ENCODE assay signal across 18 cellular contexts in genomic region chr5:149397530-149397929, GRCh38. TPM values are rescaled to one million over a fixed set of nuclear protein-coding genes. Genes with fewer than 3 reads are reported as not detected.
DNase-seq lines count a peak whose midpoint lies in the region; ATAC-seq and TF ChIP-seq lines count a peak whose summit lies in the region.
"Had no signal": no experiment of that assay in that cellular context is flagged by ENCODE, and none has a peak within 500 bp of the region (broad histone marks: within the 10 kb centered on the region; RNA-seq: fewer than 3 reads in every experiment).

No MANE protein-coding gene starts in this region.

- H3K4me1 ChIP-seq in gastrocnemius medialis (no peaks in the 10 kb centered on the region), Peyer's patch (no peaks in the 10 kb centered on the region), HAP-1 (no peaks in the 10 kb centered on the region)
- H3K4me1 ChIP-seq: spleen had no signal

- H3K9me3 ChIP-seq in gastrocnemius medialis (no peaks in the 10 kb centered on the region), Peyer's patch (no peaks in the 10 kb centered on the region), HAP-1 (no peaks in the 10 kb centered on the region)
- H3K9me3 ChIP-seq: esophagus squamous epithelium, SK-N-SH, spleen had no signal

- TF ChIP-seq CTCF in NB4 (IDR thresholded peaks at IDR 0.05; ENCODE audit: low read depth, low read length) = no peak
- TF ChIP-seq CTCF in gastrocnemius medialis (IDR thresholded peaks at IDR 0.05 in 4 of 5, conservative IDR thresholded peaks at IDR 0.05 in 1 of 5) = no peak
- TF ChIP-seq CTCF in Peyer's patch (IDR thresholded peaks at IDR 0.05) = no peak

- peak; percentile 44 to 63 for ATAC-seq in gastrocnemius medialis

- TF ChIP-seq POLR2A in NB4 (IDR thresholded peaks at IDR 0.05; ENCODE audit: extremely low read depth, insufficient read length) = no peak
- no peak for TF ChIP-seq POLR2A in gastrocnemius medialis (IDR thresholded peaks at IDR 0.05)
- no peak for TF ChIP-seq POLR2A in Peyer's patch (IDR thresholded peaks at IDR 0.05)

- DNase-seq in Daoy (ENCODE audit: low read depth) = peak; percentile 84
- peak; percentile 67 for DNase-seq in NB4 (ENCODE audit: low read depth)
- peak; percentile 96 for DNase-seq in fibroblast of the conjunctiva (ENCODE audit: low read depth)
- no peak for DNase-seq in gastrocnemius medialis
- no peak for DNase-seq in NCI-H2081 (lab: John Stamatoyannopoulos, UW)
- DNase-seq in Peyer's patch = no peak
- no peak for DNase-seq in AG08396 (ENCODE audit: low spot score)
- no peak for DNase-seq in HAP-1 (ENCODE audit: low spot score in 2 of 2)
- DNase-seq: activated CD4-positive, alpha-beta memory T cell treated with anti-CD3 and anti-CD28 coated beads for 36 hours; anterior cingulate cortex; C1 segment of cervical spinal cord; esophagus squamous epithelium; NCI-H1092 treated with DMSO at 0.1 percent for 48 hours; NCI-H345; SK-N-SH; spleen had no signal

- H3K36me3 ChIP-seq in gastrocnemius medialis = no peaks in the 10 kb centered on the region
- no peaks in the 10 kb centered on the region for H3K36me3 ChIP-seq in Peyer's patch
- H3K36me3 ChIP-seq in HAP-1 (replicated peaks) = no peaks in the 10 kb centered on the region
- H3K36me3 ChIP-seq: esophagus squamous epithelium, neural progenitor cell, spleen had no signal

- intact Hi-C loops in gastrocnemius medialis (cut with DNase I; ENCODE audit: low total_unique reads) = no loop called here

- in situ Hi-C loops in gastrocnemius medialis (cut with MboI; ENCODE audit: low sequenced_read_pairs in 4 of 4) (no loop called here), HAP-1 (cut with MboI; ENCODE audit: low sequenced_read_pairs) (no loop called here)

- H3K4me3 ChIP-seq in NB4 (ENCODE audit: low read depth, low read length) (no peak overlapping the region), gastrocnemius medialis (no peak overlapping the region), Peyer's patch (no peak overlapping the region), HAP-1 (no peak overlapping the region)
- H3K4me3 ChIP-seq: esophagus squamous epithelium, neural progenitor cell, spleen had no signal

- H3K27me3 ChIP-seq in gastrocnemius medialis (no peaks in the 10 kb centered on the region), Peyer's patch (no peaks in the 10 kb centered on the region), HAP-1 (ENCODE audit: low read depth) (no peaks in the 10 kb centered on the region)
- H3K27me3 ChIP-seq: esophagus squamous epithelium, neural progenitor cell, spleen had no signal

- H3K27ac ChIP-seq in gastrocnemius medialis = no peak overlapping the region
- no peak overlapping the region for H3K27ac ChIP-seq in Peyer's patch
- H3K27ac ChIP-seq: neural progenitor cell, spleen had no signal

RNA-seq across cellular contexts. Expression of gene IL17B, which starts 18.4 kb away (rescaled TPM):
- not detected in 2 replicates for total RNA-seq in Daoy (2014; rRNA removed; shearing (Covaris generic))
- total RNA-seq in gastrocnemius medialis (1 to 10 TPM in 1 of 4 donors, not detected in 3; 1.2 TPM), Peyer's patch (not detected)
- total RNA-seq: activated CD4-positive, alpha-beta memory T cell treated with anti-CD3 and anti-CD28 coated beads for 36 hours; activated T-helper 2 cell treated with anti-CD3 and anti-CD28 coated beads, Interferon-gamma antibody, Interleukin-2, Interleukin-4, amounts not matched to agents 10 μg/mL and 5 μg/mL and 100 μg/mL, durations not matched to agents 14 hours and 24 hours and 36 hours had no signal

RNA-seq across cellular contexts. Expression of gene PCYOX1L, which starts 39.7 kb away (rescaled TPM):
- total RNA-seq in Daoy (2014; rRNA removed; shearing (Covaris generic)) = 13.1 and 17.1 TPM in 2 replicates
- 1 to 10 TPM in 3 of 4 donors, under 1 TPM in 1; 0.29 to 1.5 (median 1.2) TPM for total RNA-seq in gastrocnemius medialis
- total RNA-seq in Peyer's patch = 10 to 100 TPM in 1 of 4 donors, 1 to 10 TPM in 3; 5.2 to 12.4 (median 6.3) TPM

RNA-seq across cellular contexts. Expression of gene GRPEL2, which starts 52.2 kb away (rescaled TPM):
- 30.7 and 33.4 TPM in 2 replicates for total RNA-seq in Daoy (2014; rRNA removed; shearing (Covaris generic))
- total RNA-seq in gastrocnemius medialis = 10 to 100 TPM in 2 of 4 donors, 1 to 10 TPM in 2; 7.8 to 13.3 (median 9.9) TPM
- 10 to 100 TPM in 2 of 4 donors, 1 to 10 TPM in 2; 6.3 to 19.0 (median 10.9) TPM for total RNA-seq in Peyer's patch

Comparison
In these comparisons a context has a peak if more than half of its experiments do, and no peak if none do; other contexts are left out.
1. DNase-seq: peak in Daoy (single experiment), NB4 (single experiment) and fibroblast of the conjunctiva (single experiment); none in gastrocnemius medialis (0 of 2), NCI-H2081 (0 of 2), Peyer's patch (0 of 3), AG08396 (single experiment) and HAP-1 (0 of 2).